In the genomic region with DNA sequence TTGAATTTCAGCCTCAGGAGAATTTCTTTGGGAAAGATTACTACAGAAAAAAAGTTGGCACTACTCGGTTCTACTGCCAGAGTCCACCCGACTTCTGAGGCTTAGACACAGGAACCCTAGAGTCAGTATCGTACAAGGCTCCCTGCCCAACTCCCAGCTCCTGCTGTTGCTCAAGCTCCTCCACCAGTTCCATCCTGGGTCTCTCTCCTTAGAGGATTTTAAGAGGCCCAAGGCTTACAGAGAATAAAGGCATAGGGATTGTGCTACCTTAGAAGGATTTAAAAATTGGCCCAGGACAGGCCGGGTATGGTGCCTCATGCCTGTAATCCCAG, we compare ENCODE assay signal across 8 cellular contexts. TPM values are rescaled to one million over a fixed set of nuclear protein-coding genes. Genes with fewer than 3 reads are reported as not detected.
DNase-seq lines count a peak whose midpoint lies in the region; ATAC-seq and TF ChIP-seq lines count a peak whose summit lies in the region.

No MANE protein-coding gene starts in this region.

- H3K4me3 ChIP-seq in suprapubic skin, result no peak overlapping the region

- H3K27ac ChIP-seq in suprapubic skin, result peak overlapping the region; percentile 75

- no peaks in the 10 kb centered on the region for H3K27me3 Mint-ChIP-seq in activated CD4-positive, alpha-beta T cell treated with anti-CD3 and anti-CD28 coated beads for 36 hours
- no peaks in the 10 kb centered on the region for H3K27me3 Mint-ChIP-seq in activated B cell treated with CpG ODN at 0.5 μM for 24 hours

- POLR2A ChIA-PET in activated CD4-positive, alpha-beta T cell treated with anti-CD3 and anti-CD28 coated beads for 36 hours (lab: Charles Lee), result interaction anchor here (0.6 to 1.2 kb wide), 2 partner anchors 58 to 72 kb away, joined by 3 to 4 read pairs; no protein-coding TSS in a partner anchor
- POLR2A ChIA-PET in activated B cell treated with CpG ODN at 0.5 μM for 24 hours (lab: Charles Lee), result interaction anchor here (0.7 to 3.7 kb wide), 6 partner anchors 19 to 192 kb away, joined by 3 to 54 read pairs (median 4); partner anchors contain the start of genes ATG10 and SSBP2

- no peaks in the 10 kb centered on the region for H3K27me3 ChIP-seq in suprapubic skin

- peaks cover 19% of the 10 kb centered on the region for H3K4me1 Mint-ChIP-seq in activated CD4-positive, alpha-beta T cell treated with anti-CD3 and anti-CD28 coated beads for 36 hours
- peaks cover 26% of the 10 kb centered on the region for H3K4me1 Mint-ChIP-seq in activated B cell treated with CpG ODN at 0.5 μM for 24 hours

- no peaks in the 10 kb centered on the region for H3K36me3 ChIP-seq in suprapubic skin

- 64% methylated on average over 4 of the region's 4 CpGs for WGBS in suprapubic skin

- H3K4me1 ChIP-seq in suprapubic skin, result peaks cover 33% of the 10 kb centered on the region

- DNase-seq in activated CD4-positive, alpha-beta T cell treated with anti-CD3 and anti-CD28 coated beads for 36 hours, result peak; percentile 15
- DNase-seq in activated CD4-positive, alpha-beta T cell treated with anti-CD3 and anti-CD28 coated beads, Interleukin-2, amount 50 U/mL, for 4 hours, result no peak
- no peak for DNase-seq in activated B cell treated with CpG ODN at 0.5 μM for 24 hours
- no peak for DNase-seq in left lobe of liver (ENCODE audit: low spot score)
- DNase-seq in suprapubic skin (ENCODE audit: low spot score in 2 of 2), result no peak
- DNase-seq in cortex of kidney (lab: John Stamatoyannopoulos, UW), result no peak
- no peak for DNase-seq in activated effector memory CD4-positive, alpha-beta T cell treated with anti-CD3 and anti-CD28 coated beads, Interleukin-2, amount 50 U/mL, for 16 hours

- peaks cover 2% of the 10 kb centered on the region for H3K36me3 Mint-ChIP-seq in activated CD4-positive, alpha-beta T cell treated with anti-CD3 and anti-CD28 coated beads for 36 hours (ENCODE audit: low read depth)
- peaks cover 1% of the 10 kb centered on the region for H3K36me3 Mint-ChIP-seq in activated B cell treated with CpG ODN at 0.5 μM for 24 hours (ENCODE audit: low read depth)

- no peaks in the 10 kb centered on the region for H3K9me3 Mint-ChIP-seq in activated CD4-positive, alpha-beta T cell treated with anti-CD3 and anti-CD28 coated beads for 36 hours (ENCODE audit: low read depth)
- H3K9me3 Mint-ChIP-seq in activated B cell treated with CpG ODN at 0.5 μM for 24 hours, result no peaks in the 10 kb centered on the region

- H3K27ac Mint-ChIP-seq in activated CD4-positive, alpha-beta T cell treated with anti-CD3 and anti-CD28 coated beads for 36 hours, result peak overlapping the region; percentile 90
- H3K27ac Mint-ChIP-seq in activated B cell treated with CpG ODN at 0.5 μM for 24 hours, result peak overlapping the region; percentile 95

- TF ChIP-seq EP300 in suprapubic skin (IDR thresholded peaks at IDR 0.05), result no peak

- CTCF ChIA-PET in activated CD4-positive, alpha-beta T cell treated with anti-CD3 and anti-CD28 coated beads for 36 hours (lab: Charles Lee), result interaction anchor here (1.2 to 1.8 kb wide), 3 partner anchors 9 to 72 kb away, joined by 3 to 5 read pairs (median 3); no protein-coding TSS in a partner anchor
- CTCF ChIA-PET in activated B cell treated with CpG ODN at 0.5 μM for 24 hours (lab: Charles Lee), result interaction anchor here (0.6 to 1.6 kb wide), 2 partner anchors 48 to 59 kb away, joined by 3 read pairs; no protein-coding TSS in a partner anchor

- H3K9me3 ChIP-seq in suprapubic skin, result no peaks in the 10 kb centered on the region

- H3K4me3 Mint-ChIP-seq in activated CD4-positive, alpha-beta T cell treated with anti-CD3 and anti-CD28 coated beads for 36 hours, result peak overlapping the region; percentile 70
- H3K4me3 Mint-ChIP-seq in activated B cell treated with CpG ODN at 0.5 μM for 24 hours, result peak overlapping the region; percentile 86

- no peak for TF ChIP-seq CTCF in activated B cell treated with CpG ODN at 0.5 μM for 24 hours (IDR thresholded peaks at IDR 0.05)
- no peak for TF ChIP-seq CTCF in suprapubic skin (IDR thresholded peaks at IDR 0.05)

- TF ChIP-seq POLR2A in suprapubic skin (IDR thresholded peaks at IDR 0.05), result no peak

- peak; percentile 37 for ATAC-seq in activated CD4-positive, alpha-beta T cell treated with anti-CD3 and anti-CD28 coated beads for 36 hours
- ATAC-seq in activated B cell treated with CpG ODN at 0.5 μM for 24 hours (ENCODE audit: low read depth), result no peak
- ATAC-seq in left lobe of liver, result peak; percentile 5
- no peak for ATAC-seq in HG03354 (IDR thresholded peaks at IDR 0.05; ENCODE audit: poor library complexity, severe bottlenecking, unreplicated experiment)

- intact Hi-C loops in activated CD4-positive, alpha-beta T cell treated with anti-CD3 and anti-CD28 coated beads for 36 hours (cut with DNase I, micrococcal nuclease), result loop anchor here (1.0 to 2.0 kb wide), 3 partner anchors 29 to 71 kb away; partner anchors contain the start of gene SSBP2 (in 2 of the 2)
- intact Hi-C loops in activated B cell treated with CpG ODN at 0.5 μM for 24 hours (cut with micrococcal nuclease), result loop anchor here (1.0 to 2.0 kb wide), 2 partner anchors 29 to 73 kb away; partner anchors contain the start of gene SSBP2

RNA-seq across cellular contexts. Expression of gene SSBP2, which starts 29.0 kb away (rescaled TPM):
- total RNA-seq in activated CD4-positive, alpha-beta T cell treated with anti-CD3 and anti-CD28 coated beads for 36 hours, result 10 to 100 TPM; 16.9 to 21.4 TPM
- 26.2 and 26.4 TPM in 2 replicates for total RNA-seq in activated B cell treated with CpG ODN at 0.5 μM for 24 hours
- 3.8 TPM for total RNA-seq in left lobe of liver
- total RNA-seq in suprapubic skin, result 100 to 1,000 TPM in 1 of 4 donors, 10 to 100 TPM in 3; 54.1 to 136 (median 69.8) TPM

Comparison
In these comparisons a context has a peak if more than half of its experiments do, and no peak if none do; other contexts are left out.
1. ATAC-seq: peak in activated CD4-positive, alpha-beta T cell treated with anti-CD3 and anti-CD28 coated beads for 36 hours (single experiment) and left lobe of liver (single experiment); none in activated B cell treated with CpG ODN at 0.5 μM for 24 hours (single experiment) and HG03354 (single experiment).